36 cellular contexts compared by ENCODE assay signal in the genomic region with DNA sequence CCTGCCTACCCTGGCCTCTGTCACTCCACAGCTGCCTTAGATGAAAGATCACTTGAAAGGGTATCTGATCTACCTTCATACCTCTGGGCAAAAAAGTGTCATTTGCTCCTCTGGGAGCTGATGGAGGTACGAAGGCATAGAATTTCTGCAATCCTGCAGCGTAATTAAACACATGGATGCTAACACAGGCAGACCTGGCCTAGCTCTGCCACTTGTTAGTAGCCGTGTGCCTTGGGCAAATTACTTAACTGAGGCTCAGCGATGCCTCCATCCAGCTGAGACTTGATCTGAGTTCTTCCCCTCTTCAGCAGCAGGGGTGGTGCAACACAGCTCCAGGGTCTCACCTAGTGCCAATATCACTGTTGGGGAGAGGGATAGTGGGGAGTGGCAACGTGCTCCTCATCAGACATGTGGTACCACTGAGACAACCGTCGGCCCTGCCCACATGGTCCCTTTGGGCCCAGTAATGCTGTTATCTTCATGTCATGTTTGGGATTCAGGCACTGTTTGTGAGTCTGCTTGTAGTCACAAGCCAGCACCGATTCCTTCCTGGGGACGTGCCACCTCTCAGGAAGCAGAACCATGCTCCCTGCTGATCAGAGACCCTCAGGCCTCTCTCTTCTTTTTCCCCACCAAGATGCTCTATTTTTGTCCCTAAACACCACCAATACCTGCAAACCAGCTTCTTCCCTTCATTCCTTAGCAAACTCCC.
"Had no signal": no experiment of that assay in that cellular context is flagged by ENCODE, and none has a peak within 500 bp of the region (broad histone marks: within the 10 kb centered on the region; RNA-seq: fewer than 3 reads in every experiment).

No MANE protein-coding gene starts in this region.

- DNase-seq: activated CD4-positive, alpha-beta memory T cell treated with anti-CD3 and anti-CD28 coated beads, Interleukin-2, amount 10 ng/mL, durations not matched to agents 7 days and 5 days; activated CD4-positive, alpha-beta T cell treated with anti-CD3 and anti-CD28 coated beads, Interleukin-2, amount 10 ng/mL, durations not matched to agents 24 days and 14 days; activated CD4-positive, CD25-positive, alpha-beta regulatory T cell treated with anti-CD3 and anti-CD28 coated beads, Interleukin-2, amount 50 U/mL, for 72 hours; activated naive CD8-positive, alpha-beta T cell treated with anti-CD3 and anti-CD28 coated beads, Interleukin-2, amount 50 U/mL, for 24 hours; activated T-cell treated with anti-CD3 and anti-CD28 coated beads, Interleukin-2, amount 50 U/mL, for 48 hours; amygdala; dermis blood vessel endothelial cell; effector CD4-positive, alpha-beta T cell; esophagus squamous epithelium; left cardiac atrium; left ventricle myocardium superior; mammary epithelial cell; natural killer cell; occipital lobe; psoas muscle; stimulated activated CD4-positive, alpha-beta T cell treated with anti-CD3 and anti-CD28 coated beads, Interleukin-1b, Interleukin-23, amount 100 ng/mL, for 48 hours; stimulated activated CD4-positive, alpha-beta T cell treated with anti-CD3 and anti-CD28 coated beads, Interleukin-4, amount 100 ng/mL, for 4 hours; stimulated activated CD8-positive, alpha-beta memory T cell treated with anti-CD3 and anti-CD28 coated beads, Interleukin-4, amount 100 ng/mL, for 48 hours; stimulated activated naive CD8-positive, alpha-beta T cell treated with anti-CD3 and anti-CD28 coated beads, Interleukin-15, amount 100 ng/mL, for 72 hours; substantia nigra; T-helper 17 cell; T1000; upper lobe of right lung; WERI-Rb-1 had no signal

- H3K9ac ChIP-seq: neural progenitor cell, parathyroid adenoma had no signal

- H3K27ac Mint-ChIP-seq: activated CD4-positive, alpha-beta memory T cell treated with anti-CD3 and anti-CD28 coated beads, Interleukin-2, amount 10 ng/mL, durations not matched to agents 7 days and 5 days; activated CD4-positive, alpha-beta T cell treated with anti-CD3 and anti-CD28 coated beads, Interleukin-2, amount 10 ng/mL, durations not matched to agents 24 days and 14 days; activated naive CD4-positive, alpha-beta T cell treated with anti-CD3 and anti-CD28 coated beads, Interleukin-2, amount 50 U/mL, for 24 hours; activated naive CD8-positive, alpha-beta T cell treated with anti-CD3 and anti-CD28 coated beads, Interleukin-2, amount 50 U/mL, for 24 hours; activated T-helper 2 cell treated with anti-CD3 and anti-CD28 coated beads, Interferon-gamma antibody, Interleukin-2, Interleukin-4, amounts not matched to agents 10 μg/mL and 5 μg/mL and 100 μg/mL, durations not matched to agents 14 hours and 24 hours and 36 hours; natural killer cell; neural progenitor cell; stimulated activated memory B cell treated with anti-CD40 and anti-IgM and Interleukin-4, amounts not matched to agents 10 μg/mL and 1 μg/mL and 100 μg/mL, for 72 hours; stimulated activated naive CD8-positive, alpha-beta T cell treated with anti-CD3 and anti-CD28 coated beads, Interleukin-15, amount 100 ng/mL, for 72 hours had no signal

- H3K36me3 ChIP-seq: esophagus squamous epithelium, neural progenitor cell, upper lobe of right lung, WERI-Rb-1 had no signal

- H3K36me3 Mint-ChIP-seq: activated naive CD4-positive, alpha-beta T cell treated with anti-CD3 and anti-CD28 coated beads, Interleukin-2, amount 50 U/mL, for 24 hours; natural killer cell; neural progenitor cell; stimulated activated memory B cell treated with anti-CD40 and anti-IgM and Interleukin-4, amounts not matched to agents 10 μg/mL and 1 μg/mL and 100 μg/mL, for 72 hours had no signal

- FAIRE-seq: colon, endometrium, frontal cortex, islet of Langerhans had no signal

- H3K27ac ChIP-seq: epithelial cell of prostate, esophagus squamous epithelium, neural progenitor cell, parathyroid adenoma, psoas muscle, upper lobe of right lung, WERI-Rb-1 had no signal

- H3K4me2 ChIP-seq: neural progenitor cell, smooth muscle cell had no signal

- H3K27me3 ChIP-seq: esophagus squamous epithelium, neural progenitor cell, upper lobe of right lung had no signal

- H3K9me3 ChIP-seq: esophagus squamous epithelium, psoas muscle, upper lobe of right lung had no signal

- H3K4me1 ChIP-seq: esophagus squamous epithelium, neural progenitor cell, parathyroid adenoma, psoas muscle had no signal

- H3K4me1 Mint-ChIP-seq: activated CD4-positive, alpha-beta memory T cell treated with anti-CD3 and anti-CD28 coated beads, Interleukin-2, amount 10 ng/mL, durations not matched to agents 7 days and 5 days; activated naive CD4-positive, alpha-beta T cell treated with anti-CD3 and anti-CD28 coated beads, Interleukin-2, amount 50 U/mL, for 24 hours; central memory CD8-positive, alpha-beta T cell; natural killer cell; neural progenitor cell had no signal

- H3K4me3 Mint-ChIP-seq: activated CD4-positive, alpha-beta memory T cell treated with anti-CD3 and anti-CD28 coated beads, Interleukin-2, amount 10 ng/mL, durations not matched to agents 7 days and 5 days; activated CD4-positive, alpha-beta T cell treated with anti-CD3 and anti-CD28 coated beads, Interleukin-2, amount 10 ng/mL, durations not matched to agents 24 days and 14 days; activated naive CD4-positive, alpha-beta T cell treated with anti-CD3 and anti-CD28 coated beads, Interleukin-2, amount 50 U/mL, for 24 hours; activated naive CD8-positive, alpha-beta T cell treated with anti-CD3 and anti-CD28 coated beads, Interleukin-2, amount 50 U/mL, for 24 hours; central memory CD8-positive, alpha-beta T cell; natural killer cell; neural progenitor cell; stimulated activated memory B cell treated with anti-CD40 and anti-IgM and Interleukin-4, amounts not matched to agents 10 μg/mL and 1 μg/mL and 100 μg/mL, for 72 hours; stimulated activated naive CD8-positive, alpha-beta T cell treated with anti-CD3 and anti-CD28 coated beads, Interleukin-15, amount 100 ng/mL, for 72 hours; T-helper 17 cell had no signal

- H3K4me3 ChIP-seq: esophagus squamous epithelium, neural progenitor cell, psoas muscle, smooth muscle cell, upper lobe of right lung had no signal

- H2AFZ ChIP-seq: neural progenitor cell, parathyroid adenoma had no signal

- H3K79me2 ChIP-seq: parathyroid adenoma had no signal

- H3K27me3 Mint-ChIP-seq: activated CD4-positive, alpha-beta T cell treated with anti-CD3 and anti-CD28 coated beads, Interleukin-2, amount 10 ng/mL, durations not matched to agents 24 days and 14 days; activated naive CD8-positive, alpha-beta T cell treated with anti-CD3 and anti-CD28 coated beads, Interleukin-2, amount 50 U/mL, for 24 hours; T-helper 17 cell had no signal

- H3K9me3 Mint-ChIP-seq: activated CD4-positive, alpha-beta memory T cell treated with anti-CD3 and anti-CD28 coated beads, Interleukin-2, amount 10 ng/mL, durations not matched to agents 7 days and 5 days; activated CD4-positive, alpha-beta T cell treated with anti-CD3 and anti-CD28 coated beads, Interleukin-2, amount 10 ng/mL, durations not matched to agents 24 days and 14 days; activated naive CD4-positive, alpha-beta T cell treated with anti-CD3 and anti-CD28 coated beads, Interleukin-2, amount 50 U/mL, for 24 hours; activated naive CD8-positive, alpha-beta T cell treated with anti-CD3 and anti-CD28 coated beads, Interleukin-2, amount 50 U/mL, for 24 hours; activated T-helper 2 cell treated with anti-CD3 and anti-CD28 coated beads, Interferon-gamma antibody, Interleukin-2, Interleukin-4, amounts not matched to agents 10 μg/mL and 5 μg/mL and 100 μg/mL, durations not matched to agents 14 hours and 24 hours and 36 hours; central memory CD8-positive, alpha-beta T cell; natural killer cell; stimulated activated naive CD8-positive, alpha-beta T cell treated with anti-CD3 and anti-CD28 coated beads, Interleukin-15, amount 100 ng/mL, for 72 hours had no signal
